In genomic region chr9:95570150-95570549, GRCh38 we compare ENCODE assay signal across 11 cellular contexts. TPM values are rescaled to one million over a fixed set of nuclear protein-coding genes. Genes with fewer than 3 reads are reported as not detected.
DNase-seq lines count a peak whose midpoint lies in the region; ATAC-seq and TF ChIP-seq lines count a peak whose summit lies in the region.
"Had no signal": no experiment of that assay in that cellular context is flagged by ENCODE, and none has a peak within 500 bp of the region (broad histone marks: within the 10 kb centered on the region; RNA-seq: fewer than 3 reads in every experiment).

No MANE protein-coding gene starts in this region.

- no peaks in the 10 kb centered on the region for H3K9me3 ChIP-seq in psoas muscle

- TF ChIP-seq CTCF in fibroblast of mammary gland (conservative IDR thresholded peaks at IDR 0.05; ENCODE audit: control insufficient read depth, insufficient read depth, low read depth, low read length) (no peak), psoas muscle (IDR thresholded peaks at IDR 0.05) (no peak)

- WGBS in psoas muscle, 3 donors: 15 to 19% (median 17%) methylated on average over 22 of the region's 22 CpGs

- no peaks in the 10 kb centered on the region for H3K4me1 ChIP-seq in psoas muscle

- intact Hi-C loops in psoas muscle (cut with DNase I): loop anchor here in 1 of 2 donors (5.0 kb wide), 1 partner anchor 58 kb away; no protein-coding TSS in a partner anchor

- ATAC-seq in psoas muscle (no peak), GM18868 (IDR thresholded peaks at IDR 0.05; ENCODE audit: unreplicated experiment) (no peak), GM21515 (IDR thresholded peaks at IDR 0.05; ENCODE audit: unreplicated experiment) (no peak)
- ATAC-seq: left colon had no signal

- H3K4me3 ChIP-seq in fibroblast of mammary gland (ENCODE audit: control insufficient read depth, low read depth, low read length): no peak overlapping the region
- peak overlapping the region; percentile 34 for H3K4me3 ChIP-seq in psoas muscle

- DNase-seq in Daoy (ENCODE audit: low read depth): peak; percentile 77
- DNase-seq in M059J (ENCODE audit: low read depth): peak; percentile 54
- peak; percentile 6 for DNase-seq in fibroblast of mammary gland (ENCODE audit: low read depth)
- no peak for DNase-seq in psoas muscle
- DNase-seq in UCSD-AML1 (lab: John Stamatoyannopoulos, UW; ENCODE audit: unreplicated experiment): no peak
- no peak for DNase-seq in T-helper 9 cell
- DNase-seq: activated gamma-delta T cell, left colon, NCI-H1436 had no signal

- no peak overlapping the region for H3K27ac ChIP-seq in psoas muscle

- H3K36me3 ChIP-seq in psoas muscle (ENCODE audit: insufficient read depth in 1 of 2, low read depth in 1 of 2): no peaks in the 10 kb centered on the region

- peaks cover 0 to 60% (median 10%) of the 10 kb centered on the region in 3 donors for H3K27me3 ChIP-seq in psoas muscle (ENCODE audit: insufficient read depth in 3 of 3, low read length in 2 of 3)

RNA-seq across cellular contexts. Expression of gene PTCH1, which starts 53.4 kb away (rescaled TPM):
- 4.3 and 6.8 TPM in 2 replicates for total RNA-seq in Daoy (2014; rRNA removed; shearing (Covaris generic))
- total RNA-seq in M059J (2014; rRNA removed; shearing (Covaris generic)): 3.3 and 9.4 TPM in 2 replicates
- total RNA-seq in psoas muscle: 1 to 10 TPM; 3.5 to 7.5 (median 4.2) TPM
- 1 to 10 TPM in 2 of 3 donors, under 1 TPM in 1; 0.81 to 7.4 (median 2.1) TPM for polyA plus RNA-seq in psoas muscle

Comparison
In these comparisons a context has a peak if more than half of its experiments do, and no peak if none do; other contexts are left out.
1. DNase-seq: peak in Daoy (single experiment), M059J (single experiment) and fibroblast of mammary gland (single experiment); none in psoas muscle (0 of 2), UCSD-AML1 (single experiment) and T-helper 9 cell (single experiment).